17 cellular contexts compared by ENCODE assay signal in genomic region chrX:69015156-69015555, GRCh38.
"Had no signal": no experiment of that assay in that cellular context is flagged by ENCODE, and none has a peak within 500 bp of the region (broad histone marks: within the 10 kb centered on the region; RNA-seq: fewer than 3 reads in every experiment).

No MANE protein-coding gene starts in this region.

- H3K4me1 ChIP-seq: body of pancreas had no signal

- ATAC-seq: activated CD4-positive, alpha-beta T cell treated with anti-CD3 and anti-CD28 coated beads for 36 hours; activated naive CD4-positive, alpha-beta T cell treated with anti-CD3 and anti-CD28 coated beads, Interleukin-2, amount 50 U/mL, for 72 hours; body of pancreas; stimulated activated naive CD8-positive, alpha-beta T cell treated with anti-CD3 and anti-CD28 coated beads, Interleukin-15, Interleukin-2, amounts not matched to agents 100 U/mL and 50 U/mL, for 24 hours had no signal

- H3K36me3 ChIP-seq: heart left ventricle, neutrophil, upper lobe of left lung had no signal

- H3K9me3 ChIP-seq: body of pancreas, neutrophil, SK-N-SH, upper lobe of left lung had no signal

- DNase-seq: activated CD4-positive, alpha-beta memory T cell treated with anti-CD3 and anti-CD28 coated beads, Interleukin-2, amount 10 ng/mL, durations not matched to agents 7 days and 5 days; activated CD4-positive, alpha-beta T cell treated with anti-CD3 and anti-CD28 coated beads for 36 hours; activated effector memory CD4-positive, alpha-beta T cell treated with anti-CD3 and anti-CD28 coated beads, Interleukin-2, amount 50 U/mL, for 16 hours; activated T-cell treated with anti-CD3 and anti-CD28 coated beads, Interleukin-2, amount 50 U/mL, for 24 hours; amniotic stem cell; body of pancreas; effector memory CD4-positive, alpha-beta T cell; heart left ventricle; immature natural killer cell; midbrain; naive B cell; SK-N-SH; stimulated activated naive CD8-positive, alpha-beta T cell treated with anti-CD3 and anti-CD28 coated beads, Interleukin-15, Interleukin-2, amounts not matched to agents 100 U/mL and 50 U/mL, for 24 hours; upper lobe of left lung had no signal

- H3K9me2 ChIP-seq: SK-N-SH had no signal

- H3K4me3 ChIP-seq: body of pancreas, heart left ventricle, smooth muscle cell, upper lobe of left lung had no signal

- H3K9ac ChIP-seq: SK-N-SH had no signal

- H3K27ac ChIP-seq: body of pancreas, neutrophil, upper lobe of left lung had no signal

- H3K27me3 ChIP-seq: body of pancreas, neutrophil, upper lobe of left lung had no signal

- H3K4me2 ChIP-seq: SK-N-SH, smooth muscle cell had no signal
